ENCODE assay signal across 8 cellular contexts in genomic region chr3:108662141-108662738, GRCh38.
DNase-seq lines count a peak whose midpoint lies in the region; ATAC-seq and TF ChIP-seq lines count a peak whose summit lies in the region.

No MANE protein-coding gene starts in this region.

- WGBS in endodermal cell (ENCODE audit: insufficient coverage in 1 of 2, insufficient read length in 1 of 2), 2 experiments, result 47% methylated on average over 6 of the region's 6 CpGs; no CpG with 5 or more reads in 1 of the 2 experiments
- WGBS in tibial nerve, 2 donors, result 16 to 19% methylated on average over 6 of the region's 6 CpGs

- ATAC-seq in GM18519 (IDR thresholded peaks at IDR 0.05; ENCODE audit: low FRiP score, unreplicated experiment), result peak; percentile 77
- ATAC-seq in HG03280 (IDR thresholded peaks at IDR 0.05; ENCODE audit: unreplicated experiment), result peak; percentile 76

- H3K27me3 ChIP-seq in endodermal cell (ENCODE audit: control insufficient read depth, insufficient read depth, low read length, poor library complexity, severe bottlenecking), result no peaks in the 10 kb centered on the region
- H3K27me3 ChIP-seq in tibial nerve, result no peaks in the 10 kb centered on the region

- H3K4me1 ChIP-seq in endodermal cell (ENCODE audit: control insufficient read depth, insufficient read depth, low read length), result no peaks in the 10 kb centered on the region
- peaks cover 0 to 4% (median 0%) of the 10 kb centered on the region in 4 donors for H3K4me1 ChIP-seq in tibial nerve

- H3K4me3 ChIP-seq in WI38 (ENCODE audit: low read depth, low read length) (no peak overlapping the region), endodermal cell (ENCODE audit: low read length) (no peak overlapping the region), tibial nerve (no peak overlapping the region)

- H3K27ac Mint-ChIP-seq in endodermal cell, result no peak overlapping the region

- H3K9ac ChIP-seq in endodermal cell (ENCODE audit: extremely low read depth, low read length, poor library complexity, severe bottlenecking), result no peak overlapping the region

- H3K9me3 Mint-ChIP-seq in endodermal cell, result peaks cover 7% of the 10 kb centered on the region

- DNase-seq in AML-193 (lab: John Stamatoyannopoulos, UW), result peak; percentile 87 to 93
- peak; percentile 35 for DNase-seq in NCI-H345 (lab: John Stamatoyannopoulos, UW)
- DNase-seq in endodermal cell, result peak; percentile 46
- peak; percentile 82 for DNase-seq in myocyte (ENCODE audit: low read depth)
- peak in 1 of 2 donors; percentile 33 for DNase-seq in tibial nerve (ENCODE audit: low spot score in 2 of 2)

- H3K27me3 Mint-ChIP-seq in endodermal cell (ENCODE audit: insufficient read depth), result no peaks in the 10 kb centered on the region

- peaks cover 3% of the 10 kb centered on the region for H3K36me3 Mint-ChIP-seq in endodermal cell (ENCODE audit: low read depth)

- H3K36me3 ChIP-seq in endodermal cell (ENCODE audit: control insufficient read depth, insufficient read depth, low read length) (peaks cover 4% of the 10 kb centered on the region), tibial nerve (peaks cover 0 to 6% (median 0%) of the 10 kb centered on the region in 3 donors)

- H3K9me3 ChIP-seq in endodermal cell (ENCODE audit: control insufficient read depth, low read length) (no peaks in the 10 kb centered on the region), tibial nerve (peaks cover 0 to 5% (median 0%) of the 10 kb centered on the region in 4 donors)

- TF ChIP-seq POLR2A in tibial nerve (IDR thresholded peaks at IDR 0.05), result no peak

- TF ChIP-seq CTCF in WI38 (IDR thresholded peaks at IDR 0.05; ENCODE audit: low read depth, low read length) (peak; percentile 45; the same call in 1 of the 2 replicates), endodermal cell (conservative IDR thresholded peaks at IDR 0.05) (peak; percentile 90), tibial nerve (IDR thresholded peaks at IDR 0.05) (peak; percentile 62 to 79 (median 66))

- H3K4me1 Mint-ChIP-seq in endodermal cell, result no peaks in the 10 kb centered on the region

- H3K27ac ChIP-seq in endodermal cell (ENCODE audit: low read depth, low read length) (no peak overlapping the region), tibial nerve (no peak overlapping the region)

- H3K4me3 Mint-ChIP-seq in endodermal cell, result no peak overlapping the region

- no peak for TF ChIP-seq EP300 in tibial nerve (IDR thresholded peaks at IDR 0.05)
